Comparison of ENCODE assay signal across 2 cellular contexts in genomic region chr3:133591271-133591742, GRCh38.
TF ChIP-seq lines count a peak whose summit lies in the region.

No MANE protein-coding gene starts in this region.

TF ChIP-seq in HepG2, 621 proteins besides CTCF, POLR2A, EP300 and RAD21 (continued from another document):
- TF ChIP-seq ZNF652 (CRISPR knock-in tag; IDR thresholded peaks at IDR 0.05; ENCODE audit: borderline replicate concordance, low read depth) = no peak
- peak; percentile 82 for TF ChIP-seq ZNF121 (CRISPR knock-in tag; IDR thresholded peaks at IDR 0.05)
- TF ChIP-seq MEIS2 (CRISPR knock-in tag; IDR thresholded peaks at IDR 0.05) = no peak
- TF ChIP-seq ZNF574 (CRISPR knock-in tag; IDR thresholded peaks at IDR 0.05) = no peak
- no peak for TF ChIP-seq RXRA (CRISPR knock-in tag; IDR thresholded peaks at IDR 0.05)
- no peak for TF ChIP-seq IRF2 (CRISPR knock-in tag; IDR thresholded peaks at IDR 0.05)

TF ChIP-seq in SK-N-SH, 30 proteins besides CTCF, POLR2A, EP300 and RAD21 (continued from another document):
- no peak for TF ChIP-seq NFIC (IDR thresholded peaks at IDR 0.05; ENCODE audit: borderline replicate concordance)
- TF ChIP-seq TEAD4 (IDR thresholded peaks at IDR 0.05; ENCODE audit: borderline replicate concordance, insufficient read depth) = 0 out of 2 replicates have a peak, but pooled peaks have one; percentile 30
- TF ChIP-seq NRF1 (IDR thresholded peaks at IDR 0.05; ENCODE audit: low read depth, low read length) = no peak
- TF ChIP-seq MXI1 (IDR thresholded peaks at IDR 0.05; ENCODE audit: low read depth, low read length) = no peak
- TF ChIP-seq FOSL2 (IDR thresholded peaks at IDR 0.05; ENCODE audit: borderline replicate concordance, low read depth) = peak; percentile 37; the same call in 1 of the 2 replicates
